Comparison of ENCODE assay signal across 8 cellular contexts in the genomic region with DNA sequence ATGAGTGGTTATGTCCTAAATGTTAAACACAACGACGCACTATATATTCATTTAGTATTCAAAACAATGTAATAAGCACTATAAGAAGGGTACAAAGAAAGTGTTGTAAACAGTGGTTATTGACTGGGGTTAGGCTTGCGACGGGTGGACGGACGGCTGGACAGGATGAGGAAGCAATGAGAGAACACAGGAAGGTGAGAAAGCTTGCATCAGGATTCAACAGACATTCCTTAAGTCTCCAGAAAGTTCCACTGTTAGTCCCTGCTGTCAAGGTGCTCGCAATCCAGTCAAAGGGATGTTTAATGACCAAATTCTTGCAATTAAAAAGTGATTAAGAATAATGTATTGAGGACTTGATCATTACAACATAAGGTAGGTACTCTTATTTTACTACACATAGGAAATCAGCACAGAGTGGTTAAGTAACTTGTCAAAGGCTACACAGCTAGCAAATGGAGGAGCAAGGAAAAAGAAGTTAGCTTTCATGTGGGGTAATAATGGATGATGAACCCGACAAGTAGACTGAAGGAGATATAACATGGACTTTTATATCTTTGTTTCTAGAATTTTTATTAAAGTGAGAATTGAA. TPM values are rescaled to one million over a fixed set of nuclear protein-coding genes. Genes with fewer than 3 reads are reported as not detected.
A peak's percentile ranks its signal among the peaks of the same experiment; 100 is the strongest.
DNase-seq lines count a peak whose midpoint lies in the region; ATAC-seq, FAIRE-seq and TF ChIP-seq lines count a peak whose summit lies in the region.

No MANE protein-coding gene starts in this region.

- no peak overlapping the region for H4K91ac ChIP-seq in neuronal stem cell (ENCODE audit: low read depth, low read length, poor library complexity)

- TF ChIP-seq POLR2A in erythroblast (IDR thresholded peaks at IDR 0.05; ENCODE audit: low read length): no peak

- H3K36me3 ChIP-seq in neuronal stem cell (replicated peaks in 1 of 2; ENCODE audit: control insufficient read depth in 2 of 2, insufficient read depth in 2 of 2, low read length in 2 of 2): peaks cover 0 to 26% of the 10 kb centered on the region in 2 donors

- H3K9ac ChIP-seq in neuronal stem cell (ENCODE audit: low read depth, low read length, poor library complexity): no peak overlapping the region

- no peak overlapping the region for H2BK15ac ChIP-seq in neuronal stem cell (ENCODE audit: low read length)

- DNase-seq in EL (peak; percentile 34), SKM-1 (lab: John Stamatoyannopoulos, UW; ENCODE audit: unreplicated experiment) (peak; percentile 55), erythroblast (lab: John Stamatoyannopoulos, UW) (peak; percentile 55 to 57), neuronal stem cell (ENCODE audit: low spot score) (no peak), GM19239 (ENCODE audit: insufficient read length, low spot score) (no peak), COR-L47 (lab: John Stamatoyannopoulos, UW) (no peak), cortex of kidney (lab: John Stamatoyannopoulos, UW) (no peak)

- H2BK12ac ChIP-seq in neuronal stem cell (ENCODE audit: low read length): no peak overlapping the region

- no peak overlapping the region for H3K23ac ChIP-seq in neuronal stem cell (ENCODE audit: low read depth, low read length, poor library complexity)

- no peak overlapping the region for H2AK5ac ChIP-seq in neuronal stem cell (ENCODE audit: low read depth, low read length)

- H3K4me2 ChIP-seq in neuronal stem cell (ENCODE audit: insufficient read depth, low read length, poor library complexity, severe bottlenecking): peak overlapping the region; percentile 74

- H3K79me1 ChIP-seq in neuronal stem cell (ENCODE audit: low read depth, low read length): peaks cover under 1% of the 10 kb centered on the region

- no peak overlapping the region for H4K8ac ChIP-seq in neuronal stem cell (ENCODE audit: low read depth, low read length)

- no CpG with 5 or more reads among the region's 8 CpGs for WGBS in neuronal stem cell (ENCODE audit: extremely low coverage in 2 of 2, insufficient read length in 2 of 2, insufficient replicate concordance in 1 of 2), 2 donors

- no peak overlapping the region for H3K14ac ChIP-seq in neuronal stem cell (ENCODE audit: low read length)

- H3K4ac ChIP-seq in neuronal stem cell (ENCODE audit: low read length): no peak overlapping the region

- peaks cover 0 to 2% of the 10 kb centered on the region in 2 donors for H3K9me3 ChIP-seq in neuronal stem cell (replicated peaks in 1 of 2; ENCODE audit: control insufficient read depth in 2 of 2, insufficient read depth in 1 of 2, low read depth in 1 of 2, low read length in 2 of 2)

- no peak overlapping the region for H2BK120ac ChIP-seq in neuronal stem cell (ENCODE audit: low read depth, low read length)

- H3K4me3 ChIP-seq in neuronal stem cell (ENCODE audit: low read length in 2 of 2): peak overlapping the region in 1 of 2 donors; percentile 72

- H3K27ac ChIP-seq in neuronal stem cell (replicated peaks; ENCODE audit: low read length): no peak overlapping the region

- H2AFZ ChIP-seq in neuronal stem cell (ENCODE audit: low read length): peak overlapping the region; percentile 96

- H3K4me1 ChIP-seq in neuronal stem cell (ENCODE audit: control insufficient read depth in 2 of 2, insufficient read depth in 1 of 2, low read depth in 1 of 2, low read length in 2 of 2): peaks cover 0 to 8% of the 10 kb centered on the region in 2 donors

- ATAC-seq in HG02970 (IDR thresholded peaks at IDR 0.05; ENCODE audit: low FRiP score, unreplicated experiment): peak; percentile 2

- peak overlapping the region; percentile 79 for H2BK5ac ChIP-seq in neuronal stem cell (ENCODE audit: low read length)

- H3K27me3 ChIP-seq in neuronal stem cell (ENCODE audit: control insufficient read depth in 3 of 3, insufficient read depth in 3 of 3, low read depth in 1 of 3, low read length in 3 of 3): no peaks in the 10 kb centered on the region

- no peak overlapping the region for H3K18ac ChIP-seq in neuronal stem cell (ENCODE audit: low read length)

- no peak for FAIRE-seq in GM19239 (lab: Jason Lieb, UNC)

RNA-seq across cellular contexts. Expression of gene ACBD6, which starts 1.0 kb away (rescaled TPM):
- 42.4 TPM for polyA plus RNA-seq in neuronal stem cell (2013, experiment 1 of 2)
- polyA plus RNA-seq in neuronal stem cell (2013, experiment 2 of 2): 40.3 TPM

RNA-seq across cellular contexts. Expression of gene OVAAL, which starts 55.4 kb away (rescaled TPM):
- not detected for polyA plus RNA-seq in neuronal stem cell (2013, experiment 1 of 2)
- not detected for polyA plus RNA-seq in neuronal stem cell (2013, experiment 2 of 2)

Comparison
In these comparisons a context has a peak if more than half of its experiments do, and no peak if none do; other contexts are left out.
1. DNase-seq: peak in EL (single experiment), SKM-1 (single experiment) and erythroblast (2 of 2); none in neuronal stem cell (single experiment), GM19239 (single experiment), COR-L47 (single experiment) and cortex of kidney (single experiment).